Comparison of ENCODE assay signal across 21 cellular contexts in the genomic region with DNA sequence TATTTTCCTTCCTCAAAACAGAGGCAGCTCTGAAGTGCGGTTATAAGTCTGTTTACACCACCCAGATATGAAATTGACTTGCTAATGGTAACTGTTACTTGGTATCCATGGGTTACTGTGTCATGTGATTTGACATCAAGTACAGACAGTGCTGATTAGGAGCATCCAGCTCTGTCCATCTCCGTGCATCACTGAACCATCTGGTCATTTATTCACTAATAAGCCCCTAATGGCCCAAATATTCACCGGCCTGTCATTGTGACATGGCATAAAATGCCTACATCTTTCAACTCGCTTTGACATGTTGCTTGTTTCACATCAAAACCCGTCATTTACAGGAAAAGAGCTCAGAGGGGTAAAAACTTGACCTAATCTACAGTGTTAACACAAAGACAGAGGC.
"Had no signal": no experiment of that assay in that cellular context is flagged by ENCODE, and none has a peak within 500 bp of the region (broad histone marks: within the 10 kb centered on the region; RNA-seq: fewer than 3 reads in every experiment).

No MANE protein-coding gene starts in this region.

- H3K36me3 ChIP-seq: breast epithelium, esophagus muscularis mucosa, pancreas, thyroid gland had no signal

- FAIRE-seq: frontal cortex, islet of Langerhans, pancreas had no signal

- H3K27me3 ChIP-seq: breast epithelium, esophagus muscularis mucosa, pancreas, thyroid gland had no signal

- H3K27ac ChIP-seq: breast epithelium, coronary artery, esophagus muscularis mucosa, pancreas, psoas muscle, thyroid gland had no signal

- H3K4me3 ChIP-seq: breast epithelium, coronary artery, esophagus muscularis mucosa, pancreas, psoas muscle, thyroid gland had no signal

- DNase-seq: activated B cell treated with CpG ODN at 0.5 μM for 24 hours; activated CD4-positive, alpha-beta T cell treated with anti-CD3 and anti-CD28 coated beads for 36 hours; activated CD4-positive, alpha-beta T cell treated with anti-CD3 and anti-CD28 coated beads, Interleukin-2, amount 50 U/mL, for 4 hours; activated CD8-positive, alpha-beta memory T cell treated with anti-CD3 and anti-CD28 coated beads for 24 hours; activated CD8-positive, alpha-beta memory T cell treated with anti-CD3 and anti-CD28 coated beads, Interleukin-2, amount 50 U/mL, for 48 hours; activated naive CD4-positive, alpha-beta T cell; activated naive CD8-positive, alpha-beta T cell treated with anti-CD3 and anti-CD28 coated beads for 36 hours; activated T-cell treated with anti-CD3 and anti-CD28 coated beads, Interleukin-2, amount 50 U/mL, for 4 hours; pancreas; psoas muscle; right cardiac atrium; stimulated activated CD4-positive, alpha-beta T cell treated with anti-CD3 and anti-CD28 coated beads, Interleukin-12 subunit alpha, Interleukin-12 subunit beta, amount 100 ng/mL, for 4 hours; stimulated activated CD4-positive, alpha-beta T cell treated with anti-CD3 and anti-CD28 coated beads, Interleukin-4, amount 100 ng/mL, for 4 hours; substantia nigra; T1000; thyroid gland had no signal

- H3K9me3 ChIP-seq: pancreas, thyroid gland had no signal

- H3K4me1 ChIP-seq: breast epithelium, esophagus muscularis mucosa, pancreas, psoas muscle, thyroid gland had no signal

- ATAC-seq: activated CD4-positive, alpha-beta T cell treated with anti-CD3 and anti-CD28 coated beads for 36 hours; activated T-cell treated with anti-CD3 and anti-CD28 coated beads, Interleukin-2, amount 50 U/mL, for 4 hours; pancreas; psoas muscle; right cardiac atrium had no signal
